In the genomic region with DNA sequence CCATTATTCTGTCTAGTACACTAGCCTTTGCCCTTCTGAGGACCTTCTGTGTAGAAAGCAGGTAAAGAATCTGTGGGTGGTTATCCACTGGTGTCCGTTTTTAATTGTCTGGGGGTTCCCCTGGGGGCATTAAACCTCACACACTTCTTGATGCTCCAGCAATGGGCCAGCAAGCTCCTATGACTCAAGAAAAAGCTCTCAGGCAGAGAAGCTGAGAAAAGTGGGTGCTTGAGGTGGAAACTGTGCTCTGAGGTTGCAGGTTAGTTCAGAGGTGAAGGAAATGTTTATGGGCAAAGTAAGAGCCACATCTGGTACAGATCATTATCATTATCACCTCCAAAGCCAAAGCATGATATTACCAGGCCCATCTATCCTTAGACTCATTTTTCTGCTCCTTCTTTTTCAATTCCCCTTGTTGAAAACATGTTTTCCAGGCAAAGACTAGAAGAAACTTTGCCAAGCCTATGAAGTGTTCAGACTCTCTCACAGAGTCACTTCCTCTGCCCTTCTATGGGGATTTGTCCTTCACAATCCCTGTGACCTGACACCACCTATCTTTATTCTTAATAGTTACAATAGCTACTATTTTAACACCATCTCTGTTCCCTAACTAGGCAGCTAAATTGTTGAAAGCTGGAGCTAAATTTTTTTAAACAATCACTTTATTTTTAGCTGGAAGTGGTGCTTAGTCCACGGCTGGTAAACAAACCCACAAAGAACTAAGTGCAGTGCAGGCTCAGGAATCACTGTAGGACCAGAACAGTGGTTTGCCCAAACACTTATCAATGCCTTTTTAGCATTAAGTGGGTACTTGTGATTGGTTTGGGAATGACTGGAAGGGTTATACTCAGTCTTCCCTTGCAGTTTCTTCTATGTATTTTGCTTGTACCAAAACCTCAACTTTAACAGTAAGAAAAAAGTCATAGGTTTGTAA, we compare ENCODE assay signal across 27 cellular contexts.
"Had no signal": no experiment of that assay in that cellular context is flagged by ENCODE, and none has a peak within 500 bp of the region (broad histone marks: within the 10 kb centered on the region; RNA-seq: fewer than 3 reads in every experiment).

No MANE protein-coding gene starts in this region.

- DNase-seq: activated CD4-positive, alpha-beta T cell treated with anti-CD3 and anti-CD28 coated beads for 4 hours; activated CD8-positive, alpha-beta memory T cell treated with anti-CD3 and anti-CD28 coated beads, Interleukin-2, amount 50 U/mL, for 4 hours; activated CD8-positive, alpha-beta T cell treated with anti-CD3 and anti-CD28 coated beads for 36 hours; activated gamma-delta T cell treated with Interleukin-2 at 50 U/mL for 16 hours; activated naive CD4-positive, alpha-beta T cell treated with anti-CD3 and anti-CD28 coated beads, Interleukin-2, amount 10 ng/mL, durations not matched to agents 7 days and 5 days; activated naive CD8-positive, alpha-beta T cell treated with anti-CD3 and anti-CD28 coated beads for 36 hours; activated T-cell treated with anti-CD3 and anti-CD28 coated beads, Interleukin-2, amount 50 U/mL, for 72 hours; brain microvascular endothelial cell; IMR-90; Kasumi-1; KBM-7; NCI-H1048; NCI-H1417; NCI-H2029; NCI-H2171 treated with DMSO at 0.1 percent for 48 hours; NCI-H226; NCI-H526; NK-92 treated with Interleukin-12 subunit alpha and Interleukin-12 subunit beta, amount 100 ng/mL, for 24 hours; OCI-M1; RPMI8226; T-helper 1 cell; WERI-Rb-1 had no signal

- ATAC-seq: activated CD8-positive, alpha-beta T cell treated with anti-CD3 and anti-CD28 coated beads for 36 hours; activated T-cell treated with anti-CD3 and anti-CD28 coated beads, Interleukin-2, amount 50 U/mL, for 72 hours; Panc1; Right ventricle myocardium inferior had no signal

- H3K4me3 ChIP-seq: cardiac muscle cell, SK-N-MC had no signal

- H3K27ac ChIP-seq: brain microvascular endothelial cell, cardiac muscle cell, SK-N-MC, WERI-Rb-1 had no signal

- H3K27ac Mint-ChIP-seq: activated CD8-positive, alpha-beta T cell treated with anti-CD3 and anti-CD28 coated beads for 36 hours; activated naive CD4-positive, alpha-beta T cell treated with anti-CD3 and anti-CD28 coated beads, Interleukin-2, amount 10 ng/mL, durations not matched to agents 7 days and 5 days; activated naive CD8-positive, alpha-beta T cell treated with anti-CD3 and anti-CD28 coated beads for 36 hours; activated T-cell treated with anti-CD3 and anti-CD28 coated beads, Interleukin-2, amount 50 U/mL, for 72 hours; activated T-helper 2 cell treated with anti-CD3 and anti-CD28 coated beads, Interferon-gamma antibody, Interleukin-2, Interleukin-4, amounts not matched to agents 10 μg/mL and 5 μg/mL and 100 μg/mL, durations not matched to agents 14 hours and 24 hours and 36 hours had no signal

- H3K9me3 Mint-ChIP-seq: activated CD8-positive, alpha-beta T cell treated with anti-CD3 and anti-CD28 coated beads for 36 hours; activated naive CD8-positive, alpha-beta T cell treated with anti-CD3 and anti-CD28 coated beads for 36 hours; activated T-helper 2 cell treated with anti-CD3 and anti-CD28 coated beads, Interferon-gamma antibody, Interleukin-2, Interleukin-4, amounts not matched to agents 10 μg/mL and 5 μg/mL and 100 μg/mL, durations not matched to agents 14 hours and 24 hours and 36 hours had no signal

- H3K36me3 Mint-ChIP-seq: activated naive CD4-positive, alpha-beta T cell treated with anti-CD3 and anti-CD28 coated beads, Interleukin-2, amount 10 ng/mL, durations not matched to agents 7 days and 5 days; activated naive CD8-positive, alpha-beta T cell treated with anti-CD3 and anti-CD28 coated beads for 36 hours had no signal

- H3K4me1 Mint-ChIP-seq: activated naive CD4-positive, alpha-beta T cell treated with anti-CD3 and anti-CD28 coated beads, Interleukin-2, amount 10 ng/mL, durations not matched to agents 7 days and 5 days; activated naive CD8-positive, alpha-beta T cell treated with anti-CD3 and anti-CD28 coated beads for 36 hours had no signal

- H3K36me3 ChIP-seq: brain microvascular endothelial cell, cardiac muscle cell, WERI-Rb-1 had no signal

- H3K27me3 ChIP-seq: brain microvascular endothelial cell had no signal

- H3K4me3 Mint-ChIP-seq: activated CD8-positive, alpha-beta T cell treated with anti-CD3 and anti-CD28 coated beads for 36 hours; activated naive CD4-positive, alpha-beta T cell treated with anti-CD3 and anti-CD28 coated beads, Interleukin-2, amount 10 ng/mL, durations not matched to agents 7 days and 5 days; activated naive CD8-positive, alpha-beta T cell treated with anti-CD3 and anti-CD28 coated beads for 36 hours; activated T-cell treated with anti-CD3 and anti-CD28 coated beads, Interleukin-2, amount 50 U/mL, for 72 hours had no signal

- H3K27me3 Mint-ChIP-seq: activated naive CD4-positive, alpha-beta T cell treated with anti-CD3 and anti-CD28 coated beads, Interleukin-2, amount 10 ng/mL, durations not matched to agents 7 days and 5 days; activated naive CD8-positive, alpha-beta T cell treated with anti-CD3 and anti-CD28 coated beads for 36 hours had no signal
